Comparison of ENCODE assay signal across 8 cellular contexts in the genomic region with DNA sequence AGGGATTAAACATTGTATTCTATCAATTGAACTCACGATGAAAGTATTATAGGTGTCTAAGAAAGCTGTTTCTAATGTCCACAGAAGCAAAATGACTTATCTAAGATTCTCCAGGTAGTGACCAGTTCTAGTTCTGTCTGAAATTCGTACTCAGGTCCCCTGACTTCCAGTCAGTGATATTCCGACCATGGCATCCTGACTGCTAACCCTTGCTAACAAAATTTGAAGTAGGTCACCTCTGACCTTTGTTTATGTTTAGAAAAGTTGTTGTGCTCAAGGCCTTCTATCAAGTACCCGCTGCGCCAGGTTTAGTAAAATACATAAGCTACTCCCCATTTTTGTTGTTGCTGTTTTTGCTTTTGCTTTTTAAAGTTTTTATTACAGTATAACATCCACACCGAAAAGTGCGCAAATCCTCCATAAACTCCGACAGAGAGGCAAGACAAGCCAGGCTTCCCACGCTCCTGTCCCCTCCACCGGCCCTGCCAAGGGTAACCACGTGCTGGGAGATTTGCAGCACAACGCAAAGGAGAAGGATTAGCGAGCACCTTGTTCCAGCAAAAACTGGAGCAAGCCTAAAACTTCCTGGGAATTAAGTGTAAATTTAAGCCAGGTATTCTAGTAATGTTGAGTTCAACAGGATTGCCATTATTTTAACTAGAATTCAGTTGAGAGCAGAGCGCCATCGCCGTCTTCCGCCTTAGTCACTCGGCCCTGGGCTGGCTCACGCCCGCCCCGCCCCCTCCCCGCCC. TPM values are rescaled to one million over a fixed set of nuclear protein-coding genes. Genes with fewer than 3 reads are reported as not detected.
A peak's percentile ranks its signal among the peaks of the same experiment; 100 is the strongest.
DNase-seq lines count a peak whose midpoint lies in the region; ATAC-seq and TF ChIP-seq lines count a peak whose summit lies in the region.

No MANE protein-coding gene starts in this region.

- intact Hi-C loops in OCI-LY7 (cut with micrococcal nuclease; ENCODE audit: unreplicated experiment) = loop anchor here (2.0 kb wide), 2 partner anchors 45 to 61 kb away; no protein-coding TSS in a partner anchor
- intact Hi-C loops in testis (cut with DNase I; ENCODE audit: low total_unique reads) = no loop called here

- H4K20me1 ChIP-seq in OCI-LY7 (ENCODE audit: insufficient read depth, low read length) = no peaks in the 10 kb centered on the region

- H3K79me2 ChIP-seq in OCI-LY7 (ENCODE audit: insufficient read depth, low read depth, low read length) = no peaks in the 10 kb centered on the region

- H3K27me3 ChIP-seq in CD8-positive, alpha-beta memory T cell (ENCODE audit: insufficient read depth, low read length, poor library complexity, severe bottlenecking) = no peaks in the 10 kb centered on the region
- no peaks in the 10 kb centered on the region for H3K27me3 ChIP-seq in testis

- H3K4me1 ChIP-seq in CD8-positive, alpha-beta memory T cell (ENCODE audit: insufficient read depth, low read length) = peaks cover 7% of the 10 kb centered on the region
- H3K4me1 ChIP-seq in OCI-LY7 (ENCODE audit: insufficient read depth, low read length, poor library complexity, severe bottlenecking) (peaks cover 36% of the 10 kb centered on the region), testis (peaks cover 12% of the 10 kb centered on the region)

- peak overlapping the region; percentile 56 for H3K4me3 ChIP-seq in CD8-positive, alpha-beta memory T cell (ENCODE audit: low read length)
- peak overlapping the region; percentile 64 for H3K4me3 ChIP-seq in OCI-LY7 (ENCODE audit: low read depth, low read length, poor library complexity, severe bottlenecking)
- H3K4me3 ChIP-seq in choroid plexus epithelial cell (ENCODE audit: low read depth, low read length) = peak overlapping the region; percentile 51
- peak overlapping the region; percentile 64 to 79 for H3K4me3 ChIP-seq in testis

- H3K36me3 Mint-ChIP-seq in CD8-positive, alpha-beta memory T cell = peaks cover 0 to 7% (median 0%) of the 10 kb centered on the region in 3 donors

- no peak for TF ChIP-seq CTCF in OCI-LY7 (conservative IDR thresholded peaks at IDR 0.05; ENCODE audit: low read length)
- TF ChIP-seq CTCF in choroid plexus epithelial cell (conservative IDR thresholded peaks at IDR 0.05; ENCODE audit: low read depth, low read length) = no peak
- no peak for TF ChIP-seq CTCF in testis (IDR thresholded peaks at IDR 0.05)

- H3K9me2 ChIP-seq in OCI-LY7 (ENCODE audit: insufficient read depth, low read length) = no peaks in the 10 kb centered on the region

- peak overlapping the region; percentile 83 to 97 (median 92) for H3K27ac Mint-ChIP-seq in CD8-positive, alpha-beta memory T cell

- ATAC-seq in GM19455 (IDR thresholded peaks at IDR 0.05; ENCODE audit: unreplicated experiment) (peak; percentile 41), HG03469 (IDR thresholded peaks at IDR 0.05; ENCODE audit: unreplicated experiment) (peak; percentile 11)

- WGBS in testis, 2 donors = 13 to 19% methylated on average over 19 of the region's 22 CpGs

- H3K4me3 Mint-ChIP-seq in CD8-positive, alpha-beta memory T cell = peak overlapping the region; percentile 79 to 94 (median 82)

- BruUV-seq in OCI-LY7 (replicated peaks; lab: Mats Ljungman, UMichigan) = TSS peak; percentile 99

- POLR2A ChIA-PET in CD8-positive, alpha-beta memory T cell (lab: Charles Lee) = interaction anchor here (0.5 to 3.5 kb wide), 4 partner anchors 13 to 213 kb away, joined by 3 to 43 read pairs (median 4); partner anchors contain the start of gene HMGN4
- POLR2A ChIA-PET in OCI-LY7 (lab: Charles Lee) = interaction anchor here (0.7 to 2.6 kb wide), 5 partner anchors 12 to 46 kb away, joined by 3 to 21 read pairs (median 9); no protein-coding TSS in a partner anchor

- TF ChIP-seq POLR2A in testis (IDR thresholded peaks at IDR 0.05) = no peak

- peak overlapping the region; percentile 77 for H2AFZ ChIP-seq in OCI-LY7 (ENCODE audit: low read length)

- H3K9me3 ChIP-seq in CD8-positive, alpha-beta memory T cell (ENCODE audit: low read length) = no peaks in the 10 kb centered on the region
- H3K9me3 ChIP-seq in OCI-LY7 (ENCODE audit: low read length) (no peaks in the 10 kb centered on the region), testis (no peaks in the 10 kb centered on the region)

- peak in 1 of 5 donors; percentile 6 for DNase-seq in CD8-positive, alpha-beta memory T cell
- no peak for DNase-seq in OCI-LY7 (ENCODE audit: low spot score)
- DNase-seq in choroid plexus epithelial cell (ENCODE audit: low read depth) = no peak
- DNase-seq in medulla oblongata (ENCODE audit: extremely low spot score) = peak; percentile 83
- DNase-seq in testis = peak; percentile 82
- DNase-seq in ecto neural progenitor cell (ENCODE audit: low spot score) = no peak

- peaks cover 0 to 7% of the 10 kb centered on the region in 2 donors for H3K27me3 Mint-ChIP-seq in CD8-positive, alpha-beta memory T cell

- H3K4me2 ChIP-seq in OCI-LY7 (ENCODE audit: low read length) = peak overlapping the region; percentile 95

- H3K27ac ChIP-seq in CD8-positive, alpha-beta memory T cell (ENCODE audit: low read depth, low read length) = peak overlapping the region; percentile 67
- H3K27ac ChIP-seq in OCI-LY7 (ENCODE audit: low read depth, low read length, poor library complexity, severe bottlenecking) (peak overlapping the region; percentile 84), testis (peak overlapping the region; percentile 92 to 98)

- peaks cover 0 to 3% (median 0%) of the 10 kb centered on the region in 5 donors for H3K9me3 Mint-ChIP-seq in CD8-positive, alpha-beta memory T cell

- no peaks in the 10 kb centered on the region for H3K36me3 ChIP-seq in CD8-positive, alpha-beta memory T cell (ENCODE audit: insufficient read depth, low read length)
- H3K36me3 ChIP-seq in OCI-LY7 (ENCODE audit: insufficient read depth, low read length) (no peaks in the 10 kb centered on the region), testis (ENCODE audit: low read depth, missing control alignments) (no peaks in the 10 kb centered on the region)

- peaks cover 31 to 44% (median 33%) of the 10 kb centered on the region in 3 donors for H3K4me1 Mint-ChIP-seq in CD8-positive, alpha-beta memory T cell

- CTCF ChIA-PET in CD8-positive, alpha-beta memory T cell (lab: Charles Lee) = interaction anchor here (0.7 to 3.5 kb wide), 2 partner anchors 13 to 49 kb away, joined by 3 to 25 read pairs; no protein-coding TSS in a partner anchor
- CTCF ChIA-PET in OCI-LY7 (lab: Charles Lee; ENCODE audit: unreplicated experiment) = interaction anchor here (0.6 to 1.7 kb wide), 2 partner anchors 18 to 47 kb away, joined by 3 to 4 read pairs; no protein-coding TSS in a partner anchor

RNA-seq across cellular contexts. Expression of gene HMGN4, which starts 17.9 kb away (rescaled TPM):
- 10 to 100 TPM; 90.0 to 91.4 TPM for total RNA-seq in CD8-positive, alpha-beta memory T cell
- polyA plus RNA-seq in CD8-positive, alpha-beta memory T cell = 166 TPM
- 113 and 116 TPM in 2 replicates for total RNA-seq in OCI-LY7 (2014; rRNA removed; shearing (Covaris generic))
- total RNA-seq in OCI-LY7 (2022) (104 and 113 TPM in 2 replicates), testis (10 to 100 TPM; 69.4 to 74.8 TPM)
- 72.2 TPM for polyA plus RNA-seq in testis (ENCODE audit: insufficient read depth, low read depth, low replicate concordance)

RNA-seq across cellular contexts. Expression of gene BTN1A1, which starts 20.2 kb away (rescaled TPM):
- under 1 TPM in 1 of 2 experiments, not detected in 1; 0.09 TPM for total RNA-seq in CD8-positive, alpha-beta memory T cell
- not detected for polyA plus RNA-seq in CD8-positive, alpha-beta memory T cell
- 0.25 and 0.36 TPM in 2 replicates for total RNA-seq in OCI-LY7 (2014; rRNA removed; shearing (Covaris generic))
- total RNA-seq in OCI-LY7 (2022) (1.0 and 1.1 TPM in 2 replicates), testis (under 1 TPM; 0.31 TPM)
- polyA plus RNA-seq in testis (ENCODE audit: insufficient read depth, low read depth, low replicate concordance) = 0.30 TPM

Comparison
In these comparisons a context has a peak if more than half of its experiments do, and no peak if none do; other contexts are left out.
1. DNase-seq: peak in medulla oblongata (single experiment) and testis (single experiment); none in OCI-LY7 (single experiment), choroid plexus epithelial cell (single experiment) and ecto neural progenitor cell (single experiment).
2. Peak in every context shown above with its lines, with median percentiles within 50 percentile points of each other: H3K27ac ChIP-seq and H3K4me3 ChIP-seq.